Comparison of ENCODE assay signal across 8 cellular contexts in genomic region chr3:180872430-180872829, GRCh38. TPM values are rescaled to one million over a fixed set of nuclear protein-coding genes. Genes with fewer than 3 reads are reported as not detected.
DNase-seq lines count a peak whose midpoint lies in the region; ATAC-seq and TF ChIP-seq lines count a peak whose summit lies in the region.
"Not testable (repeated sequence)": the region's sequence is repeated elsewhere in the genome, so short reads cannot be mapped to it uniquely, and the experiment has no call there.

No MANE protein-coding gene starts in this region.

- intact Hi-C loops in ascending aorta (cut with DNase I) (loop anchor here (2.0 kb wide), 1 partner anchor 116 kb away; the partner anchor contains the start of gene DNAJC19), gastrocnemius medialis (cut with DNase I; ENCODE audit: low total_unique reads) (loop anchor here (5.0 kb wide), 1 partner anchor 65 kb away; no protein-coding TSS in a partner anchor)

- peak overlapping the region; percentile 10 to 65 (median 43); a peak in 19 of 22 replicates for H3K4me2 ChIP-seq in BLaER1 treated with 17β-estradiol and CSF1 and Interleukin-3, amounts not matched to agents 10 nM and 100 nM

- peak overlapping the region; percentile 59; the same call in 1 of the 2 replicates for H3K4me3 Mint-ChIP-seq in HFFc6

- not testable (repeated sequence) for H3K9ac ChIP-seq in BLaER1 treated with 17β-estradiol and CSF1 and Interleukin-3, amounts not matched to agents 10 nM and 100 nM

- TF ChIP-seq CTCF in HFFc6 (IDR thresholded peaks at IDR 0.05); ascending aorta (IDR thresholded peaks at IDR 0.05); gastrocnemius medialis (IDR thresholded peaks at IDR 0.05 in 4 of 5, conservative IDR thresholded peaks at IDR 0.05 in 1 of 5); thoracic aorta (IDR thresholded peaks at IDR 0.05): not testable (repeated sequence)

- not testable (repeated sequence) for H4K20me1 ChIP-seq in BLaER1 treated with 17β-estradiol and CSF1 and Interleukin-3, amounts not matched to agents 10 nM and 100 nM

- H3K36me3 ChIP-seq in BLaER1 treated with 17β-estradiol and CSF1 and Interleukin-3, amounts not matched to agents 10 nM and 100 nM; MG63; SJCRH30; ascending aorta; gastrocnemius medialis; thoracic aorta: not testable (repeated sequence)

- H3K27me3 Mint-ChIP-seq in HFFc6 (ENCODE audit: insufficient read depth): not testable (repeated sequence)

- peak in 1 of 2 donors; percentile 12 for ATAC-seq in gastrocnemius medialis
- not testable (repeated sequence) for ATAC-seq in thoracic aorta (ENCODE audit: insufficient number of reproducible peaks, low FRiP score, low read depth)

- TF ChIP-seq POLR2A in gastrocnemius medialis (IDR thresholded peaks at IDR 0.05): not testable (repeated sequence)

- not testable (repeated sequence) for H3K9me3 Mint-ChIP-seq in HFFc6

- H3K4me3 ChIP-seq in BLaER1 treated with 17β-estradiol and CSF1 and Interleukin-3, amounts not matched to agents 10 nM and 100 nM; MG63; ascending aorta: not testable (repeated sequence)
- H3K4me3 ChIP-seq in SJCRH30 (peak overlapping the region; percentile 11; the same call in 1 of the 2 replicates), gastrocnemius medialis (peak overlapping the region in 2 of 4 donors; percentile 1 to 11), thoracic aorta (peak overlapping the region; percentile 15)

- H3K4me1 ChIP-seq in BLaER1 treated with 17β-estradiol and CSF1 and Interleukin-3, amounts not matched to agents 10 nM and 100 nM: peaks cover 20 to 45% (median 27%) of the 10 kb centered on the region in 10 experiments
- H3K4me1 ChIP-seq in SJCRH30 (peaks cover 40% of the 10 kb centered on the region), ascending aorta (peaks cover 0 to 13% of the 10 kb centered on the region in 2 donors), gastrocnemius medialis (peaks cover 24 to 36% of the 10 kb centered on the region in 2 donors), thoracic aorta (ENCODE audit: control insufficient read depth in 1 of 2, low read depth in 2 of 2) (peaks cover 7 to 25% of the 10 kb centered on the region in 2 donors)

- peak overlapping the region in 2 of 11 experiments; percentile 21 to 36; a peak in 2 of 22 replicates for H3K27ac ChIP-seq in BLaER1 treated with 17β-estradiol and CSF1 and Interleukin-3, amounts not matched to agents 10 nM and 100 nM
- peak overlapping the region; percentile 97 for H3K27ac ChIP-seq in SJCRH30
- peak overlapping the region; percentile 72 for H3K27ac ChIP-seq in ascending aorta
- H3K27ac ChIP-seq in gastrocnemius medialis: peak overlapping the region; percentile 85 to 89 (median 86)
- H3K27ac ChIP-seq in thoracic aorta: peak overlapping the region; percentile 51 to 61

- H3K9me3 ChIP-seq in BLaER1 treated with 17β-estradiol and CSF1 and Interleukin-3, amounts not matched to agents 10 nM and 100 nM (replicated peaks in 1 of 11): peaks cover 0 to 25% (median 12%) of the 10 kb centered on the region in 11 experiments; a peak in 14 of 22 replicates
- H3K9me3 ChIP-seq in MG63; SJCRH30 (replicated peaks); ascending aorta; gastrocnemius medialis; thoracic aorta: not testable (repeated sequence)

- H3K27me3 ChIP-seq in BLaER1 treated with 17β-estradiol and CSF1 and Interleukin-3, amounts not matched to agents 10 nM and 100 nM; MG63; SJCRH30; ascending aorta; gastrocnemius medialis; thoracic aorta (replicated peaks; ENCODE audit: insufficient read depth): not testable (repeated sequence)

- H3K27ac Mint-ChIP-seq in HFFc6: not testable (repeated sequence)

- H3K36me3 Mint-ChIP-seq in HFFc6 (ENCODE audit: low read depth): not testable (repeated sequence)

- in situ Hi-C loops in gastrocnemius medialis (cut with MboI; ENCODE audit: low sequenced_read_pairs in 4 of 4): not testable (repeated sequence)

- peaks cover 19% of the 10 kb centered on the region for H3K4me1 Mint-ChIP-seq in HFFc6 (ENCODE audit: low read depth)

- DNase-seq in HFFc6; ascending aorta (ENCODE audit: low spot score in 2 of 2); thoracic aorta (ENCODE audit: low spot score): not testable (repeated sequence)
- DNase-seq in MG63 (peak; percentile 49), SJCRH30 (peak; percentile 73 to 75), myocyte (ENCODE audit: low read depth) (peak; percentile 53), gastrocnemius medialis (peak in 1 of 2 donors; percentile 43)

RNA-seq across cellular contexts. Expression of gene FXR1, which starts 40.0 kb away (rescaled TPM):
- total RNA-seq in HFFc6 (2021; fragmentation: NEBNext Ultra II Directional; extraction: Animal tissue kit (Norgen Biotek cat#: 25700)): 100 to 1,000 TPM; 159 to 213 (median 171) TPM
- 145 and 234 TPM in 2 replicates for total RNA-seq in MG63 (2014; rRNA removed; shearing (Covaris generic); ENCODE audit: low replicate concordance)
- 248 and 281 TPM in 2 replicates for total RNA-seq in SJCRH30 (2014; rRNA removed; shearing (Covaris generic))
- 9.6 TPM for total RNA-seq in ascending aorta
- 582 and 652 TPM in 2 replicates for total RNA-seq in myocyte
- polyA plus RNA-seq in myocyte (2012): 164 TPM
- total RNA-seq in gastrocnemius medialis: 100 to 1,000 TPM; 547 to 578 (median 571) TPM
- total RNA-seq in thoracic aorta: 100 to 1,000 TPM; 103 to 112 TPM
